ENCODE assay signal across 15 cellular contexts in the genomic region with DNA sequence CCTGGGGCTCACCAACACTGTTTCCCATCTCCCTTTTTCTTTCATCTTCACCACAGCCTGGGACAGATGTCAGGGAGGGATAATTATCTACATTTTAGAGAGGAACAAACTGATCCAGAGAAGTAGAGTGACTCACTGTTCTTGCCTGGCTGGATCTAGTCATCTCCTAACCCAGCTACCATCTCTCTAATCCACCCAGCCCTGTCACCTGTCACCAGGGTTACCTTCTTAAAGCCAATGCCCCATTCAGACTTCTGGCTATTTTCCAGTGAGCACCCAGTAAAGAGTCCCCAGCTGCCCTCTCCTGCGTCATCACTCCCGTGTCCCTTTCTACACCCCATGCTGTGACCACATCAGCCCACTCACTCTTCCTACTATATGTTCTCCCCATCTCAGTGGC.
DNase-seq lines count a peak whose midpoint lies in the region; ATAC-seq, FAIRE-seq and TF ChIP-seq lines count a peak whose summit lies in the region.
"Had no signal": no experiment of that assay in that cellular context is flagged by ENCODE, and none has a peak within 500 bp of the region (broad histone marks: within the 10 kb centered on the region; RNA-seq: fewer than 3 reads in every experiment).

No MANE protein-coding gene starts in this region.

- H3K27ac ChIP-seq in H1 (ENCODE audit: low read depth, low read length) (no peak overlapping the region), spleen (no peak overlapping the region)
- H3K27ac ChIP-seq: colonic mucosa, parathyroid adenoma, SK-N-MC had no signal

- H2BK12ac ChIP-seq in H1 (ENCODE audit: low read depth, low read length) = no peak overlapping the region

- TF ChIP-seq RAD21 in H1 (IDR thresholded peaks at IDR 0.05 in 1 of 2, conservative IDR thresholded peaks at IDR 0.05 in 1 of 2; ENCODE audit: low read depth in 2 of 2, low read length in 2 of 2) = no peak

- H3K23me2 ChIP-seq in H1 (ENCODE audit: low read depth, low read length) = no peaks in the 10 kb centered on the region

- no peaks in the 10 kb centered on the region for H3K79me2 ChIP-seq in H1 (ENCODE audit: control insufficient read depth in 1 of 2, insufficient read depth in 2 of 2, low read length in 2 of 2)
- H3K79me2 ChIP-seq: parathyroid adenoma had no signal

- ATAC-seq in HG02870 (IDR thresholded peaks at IDR 0.05; ENCODE audit: unreplicated experiment) = no peak
- ATAC-seq: GM23338 had no signal

- H4K5ac ChIP-seq in H1 (ENCODE audit: insufficient read length, low read depth, low read length) = no peak overlapping the region

- H3K4ac ChIP-seq in H1 (replicated peaks; ENCODE audit: insufficient read length, low read depth, low read length) = no peak overlapping the region

- H3K14ac ChIP-seq in H1 (ENCODE audit: insufficient read length) = no peak overlapping the region

- H4K8ac ChIP-seq in H1 (ENCODE audit: extremely low read depth, insufficient read depth, low read length) = 0 out of 2 replicates have a peak overlapping the region, but pooled peaks have one; percentile 7

- H4K91ac ChIP-seq in H1 (replicated peaks; ENCODE audit: insufficient read length, low read length) = no peak overlapping the region

- H3K4me2 ChIP-seq in H1 (ENCODE audit: insufficient read depth in 1 of 2, low read depth in 2 of 2, low read length in 2 of 2) = no peak overlapping the region
- H3K4me2 ChIP-seq: GM23338 had no signal

- H2AK5ac ChIP-seq in H1 (ENCODE audit: low read depth, low read length) = no peak overlapping the region

- H2BK20ac ChIP-seq in H1 (ENCODE audit: low read length) = no peak overlapping the region

- no peaks in the 10 kb centered on the region for H3K9me3 ChIP-seq in H1 (ENCODE audit: insufficient read depth in 2 of 2, low read depth in 1 of 2, low read length in 1 of 2)
- peaks cover 0 to 6% (median 0%) of the 10 kb centered on the region in 8 donors for H3K9me3 ChIP-seq in spleen
- H3K9me3 ChIP-seq: colonic mucosa had no signal

- TF ChIP-seq EP300 in H1 (IDR thresholded peaks at IDR 0.05; ENCODE audit: borderline replicate concordance in 1 of 2, low read depth in 2 of 2, low read length in 2 of 2) = no peak

- H2BK15ac ChIP-seq in H1 (ENCODE audit: low read length) = no peak overlapping the region

- POLR2A ChIA-PET in H1 (lab: Charles Lee; ENCODE audit: partially characterized antibody) = no interaction called here

- H3K23ac ChIP-seq in H1 (ENCODE audit: insufficient read length) = no peak overlapping the region

- no peaks in the 10 kb centered on the region for H3K79me1 ChIP-seq in H1 (ENCODE audit: low read depth, low read length)

- CTCF ChIA-PET in H1 (lab: Charles Lee; ENCODE audit: partially characterized antibody) = interaction anchor here (1.1 to 1.6 kb wide), 5 partner anchors 14 to 84 kb away, joined by 3 to 5 read pairs (median 4); no protein-coding TSS in a partner anchor

- H4K20me1 ChIP-seq in H1 (replicated peaks in 1 of 2; ENCODE audit: control insufficient read depth in 1 of 2, insufficient read depth in 2 of 2, low read length in 2 of 2) = no peaks in the 10 kb centered on the region

- H2BK120ac ChIP-seq in H1 (replicated peaks; ENCODE audit: low read depth, low read length) = no peak overlapping the region

- H2AFZ ChIP-seq in H1 (ENCODE audit: low read length) = no peak overlapping the region
- H2AFZ ChIP-seq: GM23338, parathyroid adenoma had no signal

- no peak overlapping the region for H3K9ac ChIP-seq in H1 (replicated peaks in 1 of 4; ENCODE audit: extremely low read depth in 1 of 4, low read depth in 3 of 4, low read length in 3 of 4)
- H3K9ac ChIP-seq: parathyroid adenoma had no signal

- peak; percentile 53 for DNase-seq in activated CD8-positive, alpha-beta memory T cell treated with anti-CD3 and anti-CD28 coated beads, Interleukin-2, amount 50 U/mL, for 48 hours
- DNase-seq in activated CD8-positive, alpha-beta memory T cell treated with anti-CD3 and anti-CD28 coated beads, Interleukin-2, amount 50 U/mL, for 4 hours = no peak
- peak; percentile 87 for DNase-seq in LHCN-M2 (ENCODE audit: low read depth)
- DNase-seq in H1 (ENCODE audit: low read depth in 1 of 2, low spot score in 2 of 2) = no peak
- DNase-seq in spleen = peak; percentile 11
- no peak for DNase-seq in NCI-H524 treated with DMSO at 0.1 percent for 48 hours (lab: John Stamatoyannopoulos, UW)
- DNase-seq in HPDE6-E6E7 (ENCODE audit: extremely low spot score) = no peak
- DNase-seq: colonic mucosa, DMS79, NCI-H1436 treated with DMSO at 0.1 percent for 48 hours, NCI-H526 had no signal

- TF ChIP-seq POLR2A in H1 (IDR thresholded peaks at IDR 0.05; ENCODE audit: control extremely low read depth in 1 of 2, low read depth in 2 of 2, low read length in 2 of 2) (no peak), spleen (IDR thresholded peaks at IDR 0.05) (no peak)

- intact Hi-C loops in spleen (cut with DNase I; ENCODE audit: low total_unique reads) = no loop called here

- H3K4me3 ChIP-seq in H1 (ENCODE audit: extremely low read depth in 1 of 4, insufficient read depth in 2 of 4, low read depth in 3 of 4, low read length in 4 of 4) = no peak overlapping the region
- H3K4me3 ChIP-seq in spleen = no peak overlapping the region
- H3K4me3 ChIP-seq: colonic mucosa, GM23338, SK-N-MC had no signal

- H3K36me3 ChIP-seq in H1 (ENCODE audit: control insufficient read depth in 2 of 4, insufficient read depth in 4 of 4, low read length in 3 of 4) (no peaks in the 10 kb centered on the region), spleen (no peaks in the 10 kb centered on the region)
- H3K36me3 ChIP-seq: colonic mucosa had no signal

- no peak overlapping the region for H2BK5ac ChIP-seq in H1 (ENCODE audit: low read depth, low read length)

- FAIRE-seq in H1 (lab: Jason Lieb, UNC) = no peak

- H3K18ac ChIP-seq in H1 (ENCODE audit: extremely low read depth, low read length) = no peak overlapping the region

- no peak overlapping the region for H3K56ac ChIP-seq in H1 (replicated peaks; ENCODE audit: insufficient read length, low read depth, low read length)

- TF ChIP-seq CTCF in H1 (IDR thresholded peaks at IDR 0.05; ENCODE audit: control extremely low read depth in 1 of 3, insufficient read depth in 1 of 3, low read depth in 1 of 3, low read length in 3 of 3) (no peak), spleen (IDR thresholded peaks at IDR 0.05 in 8 of 11, conservative IDR thresholded peaks at IDR 0.05 in 3 of 11) (no peak)

- no peaks in the 10 kb centered on the region for H3K27me3 ChIP-seq in H1 (replicated peaks in 1 of 4; ENCODE audit: control insufficient read depth in 3 of 4, extremely low read depth in 1 of 4, insufficient read depth in 3 of 4, low read length in 3 of 4)
- H3K27me3 ChIP-seq in spleen (replicated peaks in 1 of 7) = no peaks in the 10 kb centered on the region
- H3K27me3 ChIP-seq: colonic mucosa had no signal

- H3K4me1 ChIP-seq in H1 (replicated peaks in 1 of 4; ENCODE audit: control insufficient read depth in 3 of 4, insufficient read depth in 4 of 4, low read length in 3 of 4) (peaks cover 0 to 2% (median 0%) of the 10 kb centered on the region in 4 experiments; a peak in 1 of 7 replicates), spleen (peaks cover 0 to 23% (median 3%) of the 10 kb centered on the region in 6 donors)
- H3K4me1 ChIP-seq: colonic mucosa, parathyroid adenoma had no signal

- 81% methylated on average over 2 of the region's 2 CpGs; no CpG with 5 or more reads in 1 of the 2 experiments for WGBS in H1 (ENCODE audit: extremely low coverage in 1 of 2, insufficient coverage in 1 of 2, insufficient read length in 1 of 2, insufficient replicate concordance in 2 of 2, low coverage in 1 of 2, low lambda C conversion rate in 2 of 2, missing lambda C conversion rate in 1 of 2), 2 experiments
- WGBS in spleen, 5 donors = 68 to 95% (median 72%) methylated on average over 2 of the region's 2 CpGs

TF ChIP-seq in H1, 55 proteins besides CTCF, POLR2A, EP300 and RAD21 (continues in another document):
- TF ChIP-seq CREB1 (IDR thresholded peaks at IDR 0.05) (no peak), CBX8 (IDR thresholded peaks at IDR 0.05; ENCODE audit: borderline replicate concordance, low read depth, low read length) (no peak), RFX5 (IDR thresholded peaks at IDR 0.05; ENCODE audit: borderline replicate concordance, low read depth, low read length) (no peak), CBX5 (IDR thresholded peaks at IDR 0.05; ENCODE audit: low read depth, low read length) (no peak), JUN (IDR thresholded peaks at IDR 0.05; ENCODE audit: low read depth, low read length) (no peak)
- TF ChIP-seq, protein P1, sequence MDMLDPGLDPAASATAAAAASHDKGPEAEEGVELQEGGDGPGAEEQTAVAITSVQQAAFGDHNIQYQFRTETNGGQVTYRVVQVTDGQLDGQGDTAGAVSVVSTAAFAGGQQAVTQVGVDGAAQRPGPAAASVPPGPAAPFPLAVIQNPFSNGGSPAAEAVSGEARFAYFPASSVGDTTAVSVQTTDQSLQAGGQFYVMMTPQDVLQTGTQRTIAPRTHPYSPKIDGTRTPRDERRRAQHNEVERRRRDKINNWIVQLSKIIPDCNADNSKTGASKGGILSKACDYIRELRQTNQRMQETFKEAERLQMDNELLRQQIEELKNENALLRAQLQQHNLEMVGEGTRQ (IDR thresholded peaks at IDR 0.05; ENCODE audit: low read length) = no peak

Comparison
In these comparisons a context has a peak if more than half of its experiments do, and no peak if none do; other contexts are left out.
1. DNase-seq: peak in activated CD8-positive, alpha-beta memory T cell treated with anti-CD3 and anti-CD28 coated beads, Interleukin-2, amount 50 U/mL, for 48 hours (single experiment), LHCN-M2 (single experiment) and spleen (single experiment); none in activated CD8-positive, alpha-beta memory T cell treated with anti-CD3 and anti-CD28 coated beads, Interleukin-2, amount 50 U/mL, for 4 hours (single experiment), H1 (0 of 2), NCI-H524 treated with DMSO at 0.1 percent for 48 hours (single experiment) and HPDE6-E6E7 (single experiment).